In genomic region chr7:70681847-70682350, GRCh38 we compare ENCODE assay signal across 8 cellular contexts.
A peak's percentile ranks its signal among the peaks of the same experiment; 100 is the strongest.
DNase-seq lines count a peak whose midpoint lies in the region; ATAC-seq, FAIRE-seq and TF ChIP-seq lines count a peak whose summit lies in the region.

No MANE protein-coding gene starts in this region.

- H3K4me1 Mint-ChIP-seq in CD8-positive, alpha-beta memory T cell = peaks cover 38 to 53% (median 52%) of the 10 kb centered on the region in 3 donors
- H3K4me1 Mint-ChIP-seq in astrocyte (ENCODE audit: low read depth, unreplicated experiment) = peaks cover 34% of the 10 kb centered on the region
- no peaks in the 10 kb centered on the region for H3K4me1 Mint-ChIP-seq in HFFc6 (ENCODE audit: low read depth)

- TF ChIP-seq POLR2A in lower leg skin (IDR thresholded peaks at IDR 0.05) = no peak

- H3K4me3 Mint-ChIP-seq in CD8-positive, alpha-beta memory T cell = peak overlapping the region; percentile 83 to 93 (median 86)
- H3K4me3 Mint-ChIP-seq in astrocyte (ENCODE audit: unreplicated experiment) (peak overlapping the region; percentile 18), HFFc6 (no peak overlapping the region)

- H4K20me1 ChIP-seq in astrocyte (ENCODE audit: insufficient read depth, low read length) = no peaks in the 10 kb centered on the region

- intact Hi-C loops in lower leg skin (cut with DNase I; ENCODE audit: low total_unique reads) = no loop called here

- peaks cover 0 to 1% of the 10 kb centered on the region in 2 donors for H3K27me3 Mint-ChIP-seq in CD8-positive, alpha-beta memory T cell
- H3K27me3 Mint-ChIP-seq in astrocyte (ENCODE audit: low read depth, unreplicated experiment) (no peaks in the 10 kb centered on the region), HFFc6 (ENCODE audit: insufficient read depth) (no peaks in the 10 kb centered on the region; the same call in none of the 2 replicates)

- no peak overlapping the region for H3K9ac ChIP-seq in astrocyte (ENCODE audit: low read length)

- no peaks in the 10 kb centered on the region for H3K79me2 ChIP-seq in astrocyte (ENCODE audit: insufficient read depth, low read length)

- CTCF ChIA-PET in CD8-positive, alpha-beta memory T cell (lab: Charles Lee) = interaction anchor here (0.8 to 1.0 kb wide), 2 partner anchors 11 to 47 kb away, joined by 3 read pairs; no protein-coding TSS in a partner anchor

- no peaks in the 10 kb centered on the region for H3K36me3 ChIP-seq in CD8-positive, alpha-beta memory T cell (ENCODE audit: insufficient read depth, low read length)
- H3K36me3 ChIP-seq in astrocyte (ENCODE audit: insufficient read depth, low read length) = no peaks in the 10 kb centered on the region

- H3K27ac ChIP-seq in CD8-positive, alpha-beta memory T cell (ENCODE audit: low read depth, low read length) = peak overlapping the region; percentile 21
- no peak overlapping the region for H3K27ac ChIP-seq in astrocyte (ENCODE audit: low read depth, low read length)

- FAIRE-seq in astrocyte (lab: Jason Lieb, UNC) = no peak

- H3K9me3 Mint-ChIP-seq in CD8-positive, alpha-beta memory T cell = no peaks in the 10 kb centered on the region
- H3K9me3 Mint-ChIP-seq in astrocyte (ENCODE audit: unreplicated experiment) (no peaks in the 10 kb centered on the region), HFFc6 (peaks cover 28% of the 10 kb centered on the region)

- peaks cover 12% of the 10 kb centered on the region for H3K4me1 ChIP-seq in CD8-positive, alpha-beta memory T cell (ENCODE audit: insufficient read depth, low read length)
- H3K4me1 ChIP-seq in astrocyte (ENCODE audit: insufficient read depth, low read length) = peaks cover 15% of the 10 kb centered on the region

- no peak overlapping the region for H3K4me2 ChIP-seq in astrocyte (ENCODE audit: low read length)

- TF ChIP-seq CTCF in astrocyte (IDR thresholded peaks at IDR 0.05; ENCODE audit: insufficient read depth, low read depth, low read length) (no peak), HFFc6 (IDR thresholded peaks at IDR 0.05) (no peak), lower leg skin (IDR thresholded peaks at IDR 0.05) (no peak)

- POLR2A ChIA-PET in CD8-positive, alpha-beta memory T cell (lab: Charles Lee) = interaction anchor here (0.9 to 2.7 kb wide), 2 partner anchors 12 to 35 kb away, joined by 3 to 10 read pairs; no protein-coding TSS in a partner anchor

- peak overlapping the region; percentile 86 to 99 (median 97) for H3K27ac Mint-ChIP-seq in CD8-positive, alpha-beta memory T cell
- H3K27ac Mint-ChIP-seq in astrocyte (ENCODE audit: unreplicated experiment) (no peak overlapping the region), HFFc6 (no peak overlapping the region)

- DNase-seq in CD8-positive, alpha-beta memory T cell = no peak
- DNase-seq in GM19240 (ENCODE audit: insufficient read length, low spot score) (peak; percentile 53), astrocyte (ENCODE audit: low read depth) (no peak), NCI-H2227 treated with DMSO at 0.1 percent for 48 hours (lab: John Stamatoyannopoulos, UW) (no peak), HFFc6 (no peak), hippocampal formation (lab: John Stamatoyannopoulos, UW) (no peak), lower leg skin (ENCODE audit: low spot score in 2 of 2) (no peak)

- no peaks in the 10 kb centered on the region for H3K36me3 Mint-ChIP-seq in CD8-positive, alpha-beta memory T cell
- H3K36me3 Mint-ChIP-seq in astrocyte (ENCODE audit: low read depth, unreplicated experiment) (no peaks in the 10 kb centered on the region), HFFc6 (ENCODE audit: low read depth) (no peaks in the 10 kb centered on the region)

- WGBS in lower leg skin, 2 donors = 78 to 83% methylated on average over 8 of the region's 8 CpGs

- no peak overlapping the region for H2AFZ ChIP-seq in astrocyte (ENCODE audit: low read depth, low read length)

- ATAC-seq in HG03280 (IDR thresholded peaks at IDR 0.05; ENCODE audit: unreplicated experiment) = peak; percentile 72

- H3K9me3 ChIP-seq in CD8-positive, alpha-beta memory T cell (ENCODE audit: low read length) = no peaks in the 10 kb centered on the region
- no peaks in the 10 kb centered on the region for H3K9me3 ChIP-seq in astrocyte (ENCODE audit: insufficient read depth, low read depth, low read length)

- H3K4me3 ChIP-seq in CD8-positive, alpha-beta memory T cell (ENCODE audit: low read length) = peak overlapping the region; percentile 22
- no peak overlapping the region for H3K4me3 ChIP-seq in astrocyte (ENCODE audit: insufficient read depth, low read depth, low read length)
- no peak overlapping the region for H3K4me3 ChIP-seq in lower leg skin (ENCODE audit: low read depth, poor library complexity, severe bottlenecking)

- no peaks in the 10 kb centered on the region for H3K27me3 ChIP-seq in CD8-positive, alpha-beta memory T cell (ENCODE audit: insufficient read depth, low read length, poor library complexity, severe bottlenecking)
- H3K27me3 ChIP-seq in astrocyte (ENCODE audit: insufficient read depth, low read length) = no peaks in the 10 kb centered on the region

Comparison
In these comparisons a context has a peak if more than half of its experiments do, and no peak if none do; other contexts are left out.
1. H3K27ac Mint-ChIP-seq: peak in CD8-positive, alpha-beta memory T cell (8 of 8); none in astrocyte (single experiment) and HFFc6 (single experiment).